In the genomic region with DNA sequence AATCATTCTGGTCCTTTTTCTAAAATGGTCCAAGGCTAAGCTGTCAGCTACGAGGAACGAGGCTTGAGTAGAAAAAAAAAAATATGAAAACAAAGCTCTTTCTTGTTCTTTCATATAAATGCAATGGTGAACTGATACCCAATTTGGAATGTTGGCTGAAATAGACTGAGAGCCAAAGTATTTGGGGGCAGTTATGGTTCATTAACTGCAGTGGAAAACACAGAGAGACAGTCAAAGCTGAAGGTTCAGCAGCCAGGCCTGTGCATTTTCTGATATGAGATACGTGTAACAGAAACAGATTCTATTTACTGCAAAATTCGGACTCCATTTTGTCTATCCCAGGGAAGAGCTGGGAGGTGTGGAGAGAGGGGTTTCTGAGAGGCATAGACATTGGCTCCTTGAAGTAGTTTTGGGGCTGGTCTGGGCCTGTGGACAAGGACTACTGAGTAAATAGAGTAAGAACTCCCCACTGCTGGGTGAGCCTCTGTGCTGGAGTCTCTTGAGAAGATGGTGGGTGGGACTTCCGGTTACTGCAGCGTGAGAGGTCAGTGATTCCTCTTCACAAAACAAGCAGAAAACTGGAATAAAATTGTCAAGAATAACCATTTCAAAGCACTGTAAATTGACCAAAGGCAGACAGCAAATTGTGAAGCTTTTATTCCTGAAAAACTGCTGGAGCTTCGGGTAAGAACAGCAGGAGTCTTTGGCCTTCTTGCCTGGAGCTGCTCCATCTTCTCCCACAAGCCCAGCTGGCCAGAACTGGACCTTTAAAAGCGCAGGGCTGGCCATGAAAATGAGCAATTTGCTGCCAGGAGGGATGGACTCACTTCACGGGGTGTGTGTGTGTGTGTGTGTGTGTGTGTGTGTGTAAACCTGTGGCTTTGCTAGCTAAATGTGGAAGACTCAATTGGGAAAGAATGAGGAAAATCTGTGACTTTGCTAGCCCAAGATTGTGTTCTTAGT, we compare ENCODE assay signal across 1 cellular context.
TF ChIP-seq lines count a peak whose summit lies in the region.

No MANE protein-coding gene starts in this region.

TF ChIP-seq in GM12878, 131 proteins besides CTCF, POLR2A, EP300 and RAD21:
- TF ChIP-seq ESRRA (IDR thresholded peaks at IDR 0.05; ENCODE audit: low read length), result no peak
- TF ChIP-seq MEF2B (IDR thresholded peaks at IDR 0.05; ENCODE audit: partially characterized antibody, poor library complexity, severe bottlenecking), result no peak
- no peak for TF ChIP-seq CHD2 (IDR thresholded peaks at IDR 0.05; ENCODE audit: borderline replicate concordance, low read depth, low read length)
- TF ChIP-seq SUZ12 (IDR thresholded peaks at IDR 0.05; ENCODE audit: unreplicated experiment), result no peak
- TF ChIP-seq, protein P1, sequence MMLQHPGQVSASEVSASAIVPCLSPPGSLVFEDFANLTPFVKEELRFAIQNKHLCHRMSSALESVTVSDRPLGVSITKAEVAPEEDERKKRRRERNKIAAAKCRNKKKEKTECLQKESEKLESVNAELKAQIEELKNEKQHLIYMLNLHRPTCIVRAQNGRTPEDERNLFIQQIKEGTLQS (IDR thresholded peaks at IDR 0.05; ENCODE audit: borderline replicate concordance, extremely low read depth, low read depth, low read length), result no peak
- TF ChIP-seq GATAD2B (conservative IDR thresholded peaks at IDR 0.05; ENCODE audit: low read depth), result no peak
- no peak for TF ChIP-seq IRF4 (IDR thresholded peaks at IDR 0.05; ENCODE audit: low read depth, low read length)
- no peak for TF ChIP-seq HCFC1 (IDR thresholded peaks at IDR 0.05; ENCODE audit: low read length)
- no peak for TF ChIP-seq RELA (IDR thresholded peaks at IDR 0.05; ENCODE audit: borderline replicate concordance, partially characterized antibody)
- TF ChIP-seq, protein P2, sequence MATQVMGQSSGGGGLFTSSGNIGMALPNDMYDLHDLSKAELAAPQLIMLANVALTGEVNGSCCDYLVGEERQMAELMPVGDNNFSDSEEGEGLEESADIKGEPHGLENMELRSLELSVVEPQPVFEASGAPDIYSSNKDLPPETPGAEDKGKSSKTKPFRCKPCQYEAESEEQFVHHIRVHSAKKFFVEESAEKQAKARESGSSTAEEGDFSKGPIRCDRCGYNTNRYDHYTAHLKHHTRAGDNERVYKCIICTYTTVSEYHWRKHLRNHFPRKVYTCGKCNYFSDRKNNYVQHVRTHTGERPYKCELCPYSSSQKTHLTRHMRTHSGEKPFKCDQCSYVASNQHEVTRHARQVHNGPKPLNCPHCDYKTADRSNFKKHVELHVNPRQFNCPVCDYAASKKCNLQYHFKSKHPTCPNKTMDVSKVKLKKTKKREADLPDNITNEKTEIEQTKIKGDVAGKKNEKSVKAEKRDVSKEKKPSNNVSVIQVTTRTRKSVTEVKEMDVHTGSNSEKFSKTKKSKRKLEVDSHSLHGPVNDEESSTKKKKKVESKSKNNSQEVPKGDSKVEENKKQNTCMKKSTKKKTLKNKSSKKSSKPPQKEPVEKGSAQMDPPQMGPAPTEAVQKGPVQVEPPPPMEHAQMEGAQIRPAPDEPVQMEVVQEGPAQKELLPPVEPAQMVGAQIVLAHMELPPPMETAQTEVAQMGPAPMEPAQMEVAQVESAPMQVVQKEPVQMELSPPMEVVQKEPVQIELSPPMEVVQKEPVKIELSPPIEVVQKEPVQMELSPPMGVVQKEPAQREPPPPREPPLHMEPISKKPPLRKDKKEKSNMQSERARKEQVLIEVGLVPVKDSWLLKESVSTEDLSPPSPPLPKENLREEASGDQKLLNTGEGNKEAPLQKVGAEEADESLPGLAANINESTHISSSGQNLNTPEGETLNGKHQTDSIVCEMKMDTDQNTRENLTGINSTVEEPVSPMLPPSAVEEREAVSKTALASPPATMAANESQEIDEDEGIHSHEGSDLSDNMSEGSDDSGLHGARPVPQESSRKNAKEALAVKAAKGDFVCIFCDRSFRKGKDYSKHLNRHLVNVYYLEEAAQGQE (IDR thresholded peaks at IDR 0.05; ENCODE audit: low read depth, low read length), result no peak
- TF ChIP-seq, protein P3, sequence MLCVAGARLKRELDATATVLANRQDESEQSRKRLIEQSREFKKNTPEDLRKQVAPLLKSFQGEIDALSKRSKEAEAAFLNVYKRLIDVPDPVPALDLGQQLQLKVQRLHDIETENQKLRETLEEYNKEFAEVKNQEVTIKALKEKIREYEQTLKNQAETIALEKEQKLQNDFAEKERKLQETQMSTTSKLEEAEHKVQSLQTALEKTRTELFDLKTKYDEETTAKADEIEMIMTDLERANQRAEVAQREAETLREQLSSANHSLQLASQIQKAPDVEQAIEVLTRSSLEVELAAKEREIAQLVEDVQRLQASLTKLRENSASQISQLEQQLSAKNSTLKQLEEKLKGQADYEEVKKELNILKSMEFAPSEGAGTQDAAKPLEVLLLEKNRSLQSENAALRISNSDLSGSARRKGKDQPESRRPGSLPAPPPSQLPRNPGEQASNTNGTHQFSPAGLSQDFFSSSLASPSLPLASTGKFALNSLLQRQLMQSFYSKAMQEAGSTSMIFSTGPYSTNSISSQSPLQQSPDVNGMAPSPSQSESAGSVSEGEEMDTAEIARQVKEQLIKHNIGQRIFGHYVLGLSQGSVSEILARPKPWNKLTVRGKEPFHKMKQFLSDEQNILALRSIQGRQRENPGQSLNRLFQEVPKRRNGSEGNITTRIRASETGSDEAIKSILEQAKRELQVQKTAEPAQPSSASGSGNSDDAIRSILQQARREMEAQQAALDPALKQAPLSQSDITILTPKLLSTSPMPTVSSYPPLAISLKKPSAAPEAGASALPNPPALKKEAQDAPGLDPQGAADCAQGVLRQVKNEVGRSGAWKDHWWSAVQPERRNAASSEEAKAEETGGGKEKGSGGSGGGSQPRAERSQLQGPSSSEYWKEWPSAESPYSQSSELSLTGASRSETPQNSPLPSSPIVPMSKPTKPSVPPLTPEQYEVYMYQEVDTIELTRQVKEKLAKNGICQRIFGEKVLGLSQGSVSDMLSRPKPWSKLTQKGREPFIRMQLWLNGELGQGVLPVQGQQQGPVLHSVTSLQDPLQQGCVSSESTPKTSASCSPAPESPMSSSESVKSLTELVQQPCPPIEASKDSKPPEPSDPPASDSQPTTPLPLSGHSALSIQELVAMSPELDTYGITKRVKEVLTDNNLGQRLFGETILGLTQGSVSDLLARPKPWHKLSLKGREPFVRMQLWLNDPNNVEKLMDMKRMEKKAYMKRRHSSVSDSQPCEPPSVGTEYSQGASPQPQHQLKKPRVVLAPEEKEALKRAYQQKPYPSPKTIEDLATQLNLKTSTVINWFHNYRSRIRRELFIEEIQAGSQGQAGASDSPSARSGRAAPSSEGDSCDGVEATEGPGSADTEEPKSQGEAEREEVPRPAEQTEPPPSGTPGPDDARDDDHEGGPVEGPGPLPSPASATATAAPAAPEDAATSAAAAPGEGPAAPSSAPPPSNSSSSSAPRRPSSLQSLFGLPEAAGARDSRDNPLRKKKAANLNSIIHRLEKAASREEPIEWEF (IDR thresholded peaks at IDR 0.05; ENCODE audit: insufficient replicate concordance, low read depth, low read length), result no peak
- no peak for TF ChIP-seq EGR1 (IDR thresholded peaks at IDR 0.05; ENCODE audit: borderline replicate concordance in 1 of 2, low read depth in 2 of 2, low read length in 2 of 2)
- no peak for TF ChIP-seq LARP7 (IDR thresholded peaks at IDR 0.05)
- TF ChIP-seq CBX3 (IDR thresholded peaks at IDR 0.05; ENCODE audit: borderline replicate concordance, low read depth), result no peak
- no peak for TF ChIP-seq MYB (IDR thresholded peaks at IDR 0.05; ENCODE audit: borderline replicate concordance, low read depth, low read length)
TF ChIP-seq in GM12878: peak in this region for 0.
